ENCODE assay signal across 15 cellular contexts in the genomic region with DNA sequence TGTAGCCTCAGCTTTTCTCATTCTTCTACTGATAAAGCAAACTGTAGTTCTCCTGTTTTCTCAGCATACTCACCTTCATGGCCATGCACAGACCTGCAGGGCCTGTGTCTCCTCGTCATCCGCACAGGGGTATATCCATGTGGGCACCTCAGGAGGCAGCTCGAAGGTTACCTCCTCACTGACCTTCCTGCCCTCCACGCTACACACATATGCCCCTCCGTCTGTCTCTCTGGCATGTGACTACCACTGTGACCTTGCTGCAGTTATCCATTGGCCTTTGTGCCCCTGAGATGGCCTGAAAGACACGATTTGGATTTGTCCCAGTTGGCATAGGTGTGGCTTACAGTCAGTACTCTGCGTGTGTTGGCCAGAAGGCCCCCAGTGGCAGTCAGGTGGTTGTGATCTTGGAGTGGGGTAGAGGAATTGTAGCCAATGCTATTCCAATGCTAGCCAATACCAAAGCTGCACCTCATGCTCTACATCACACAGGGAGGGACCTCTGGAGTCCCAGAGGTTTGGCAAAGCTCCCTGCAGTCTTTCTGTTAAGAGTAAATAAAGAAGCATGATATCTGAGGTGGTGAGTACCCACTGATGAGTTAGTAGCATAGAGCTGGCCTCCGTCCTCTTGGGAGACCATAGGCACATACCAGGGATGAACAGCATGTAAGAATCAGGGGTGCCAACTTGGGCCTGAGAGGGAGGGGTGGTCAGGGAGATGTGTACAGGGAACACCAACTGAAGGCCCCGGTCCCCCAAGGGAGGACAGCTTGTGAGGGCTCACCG.
DNase-seq lines count a peak whose midpoint lies in the region; ATAC-seq lines count a peak whose summit lies in the region.
"Had no signal": no experiment of that assay in that cellular context is flagged by ENCODE, and none has a peak within 500 bp of the region (broad histone marks: within the 10 kb centered on the region; RNA-seq: fewer than 3 reads in every experiment).

No MANE protein-coding gene starts in this region.

- intact Hi-C loops in activated CD4-positive, alpha-beta T cell treated with anti-CD3 and anti-CD28 coated beads, Interleukin-2, amount 10 ng/mL, durations not matched to agents 24 days and 14 days (cut with micrococcal nuclease): no loop called here
- intact Hi-C loops in posterior vena cava (cut with DNase I): no loop called here

- DNase-seq in activated CD4-positive, alpha-beta T cell treated with anti-CD3 and anti-CD28 coated beads, Interleukin-2, amount 10 ng/mL, durations not matched to agents 7 days and 5 days: peak; percentile 2
- no peak for DNase-seq in activated CD4-positive, alpha-beta T cell treated with anti-CD3 and anti-CD28 coated beads, Interleukin-2, amount 10 ng/mL, durations not matched to agents 24 days and 14 days
- DNase-seq in NCI-H2029 (lab: John Stamatoyannopoulos, UW) (peak; percentile 36), ecto neural progenitor cell (ENCODE audit: low spot score) (peak; percentile 30), posterior vena cava (ENCODE audit: low spot score) (peak; percentile 71), NCI-H1694 (lab: John Stamatoyannopoulos, UW) (no peak)
- no peak for DNase-seq in stimulated activated effector memory CD8-positive, alpha-beta T cell treated with anti-CD3 and anti-CD28 coated beads, Interleukin-12 subunit alpha, Interleukin-12 subunit beta, amount 100 ng/mL, for 72 hours (ENCODE audit: low spot score in 2 of 2)
- DNase-seq: amygdala; NCI-H1417 treated with DMSO at 0.1 percent for 48 hours; occipital lobe; small intestine; stimulated activated naive CD4-positive, alpha-beta T cell had no signal

- H3K36me3 Mint-ChIP-seq in activated CD4-positive, alpha-beta T cell treated with anti-CD3 and anti-CD28 coated beads, Interleukin-2, amount 10 ng/mL, durations not matched to agents 7 days and 5 days (ENCODE audit: low read depth): peaks cover 4% of the 10 kb centered on the region
- H3K36me3 Mint-ChIP-seq in activated CD4-positive, alpha-beta T cell treated with anti-CD3 and anti-CD28 coated beads, Interleukin-2, amount 10 ng/mL, durations not matched to agents 24 days and 14 days (ENCODE audit: low read depth): peaks cover 2% of the 10 kb centered on the region
- no peaks in the 10 kb centered on the region for H3K36me3 Mint-ChIP-seq in stimulated activated effector memory CD8-positive, alpha-beta T cell treated with anti-CD3 and anti-CD28 coated beads, Interleukin-12 subunit alpha, Interleukin-12 subunit beta, amount 100 ng/mL, for 72 hours

- POLR2A ChIA-PET in activated CD4-positive, alpha-beta T cell treated with anti-CD3 and anti-CD28 coated beads, Interleukin-2, amount 10 ng/mL, durations not matched to agents 7 days and 5 days (lab: Charles Lee): interaction anchor here (0.6 kb wide), 1 partner anchor 607 kb away, joined by 3 read pairs; no protein-coding TSS in a partner anchor

- H3K4me1 Mint-ChIP-seq in activated CD4-positive, alpha-beta T cell treated with anti-CD3 and anti-CD28 coated beads, Interleukin-2, amount 10 ng/mL, durations not matched to agents 7 days and 5 days: peaks cover 30% of the 10 kb centered on the region
- peaks cover 18% of the 10 kb centered on the region for H3K4me1 Mint-ChIP-seq in activated CD4-positive, alpha-beta T cell treated with anti-CD3 and anti-CD28 coated beads, Interleukin-2, amount 10 ng/mL, durations not matched to agents 24 days and 14 days
- peaks cover 13% of the 10 kb centered on the region for H3K4me1 Mint-ChIP-seq in stimulated activated effector memory CD8-positive, alpha-beta T cell treated with anti-CD3 and anti-CD28 coated beads, Interleukin-12 subunit alpha, Interleukin-12 subunit beta, amount 100 ng/mL, for 72 hours

- H3K27ac Mint-ChIP-seq in activated CD4-positive, alpha-beta T cell treated with anti-CD3 and anti-CD28 coated beads, Interleukin-2, amount 10 ng/mL, durations not matched to agents 7 days and 5 days: peak overlapping the region; percentile 71
- no peak overlapping the region for H3K27ac Mint-ChIP-seq in activated CD4-positive, alpha-beta T cell treated with anti-CD3 and anti-CD28 coated beads, Interleukin-2, amount 10 ng/mL, durations not matched to agents 24 days and 14 days
- no peak overlapping the region for H3K27ac Mint-ChIP-seq in stimulated activated effector memory CD8-positive, alpha-beta T cell treated with anti-CD3 and anti-CD28 coated beads, Interleukin-12 subunit alpha, Interleukin-12 subunit beta, amount 100 ng/mL, for 72 hours

- no peaks in the 10 kb centered on the region for H3K27me3 Mint-ChIP-seq in activated CD4-positive, alpha-beta T cell treated with anti-CD3 and anti-CD28 coated beads, Interleukin-2, amount 10 ng/mL, durations not matched to agents 7 days and 5 days
- no peaks in the 10 kb centered on the region for H3K27me3 Mint-ChIP-seq in activated CD4-positive, alpha-beta T cell treated with anti-CD3 and anti-CD28 coated beads, Interleukin-2, amount 10 ng/mL, durations not matched to agents 24 days and 14 days

- no peak overlapping the region for H3K4me3 Mint-ChIP-seq in activated CD4-positive, alpha-beta T cell treated with anti-CD3 and anti-CD28 coated beads, Interleukin-2, amount 10 ng/mL, durations not matched to agents 7 days and 5 days
- no peak overlapping the region for H3K4me3 Mint-ChIP-seq in activated CD4-positive, alpha-beta T cell treated with anti-CD3 and anti-CD28 coated beads, Interleukin-2, amount 10 ng/mL, durations not matched to agents 24 days and 14 days
- H3K4me3 Mint-ChIP-seq in stimulated activated effector memory CD8-positive, alpha-beta T cell treated with anti-CD3 and anti-CD28 coated beads, Interleukin-12 subunit alpha, Interleukin-12 subunit beta, amount 100 ng/mL, for 72 hours: no peak overlapping the region

- peaks cover 8% of the 10 kb centered on the region for H3K9me3 Mint-ChIP-seq in activated CD4-positive, alpha-beta T cell treated with anti-CD3 and anti-CD28 coated beads, Interleukin-2, amount 10 ng/mL, durations not matched to agents 7 days and 5 days
- no peaks in the 10 kb centered on the region for H3K9me3 Mint-ChIP-seq in activated CD4-positive, alpha-beta T cell treated with anti-CD3 and anti-CD28 coated beads, Interleukin-2, amount 10 ng/mL, durations not matched to agents 24 days and 14 days
- H3K9me3 Mint-ChIP-seq in stimulated activated effector memory CD8-positive, alpha-beta T cell treated with anti-CD3 and anti-CD28 coated beads, Interleukin-12 subunit alpha, Interleukin-12 subunit beta, amount 100 ng/mL, for 72 hours: no peaks in the 10 kb centered on the region

- CTCF ChIA-PET in activated CD4-positive, alpha-beta T cell treated with anti-CD3 and anti-CD28 coated beads, Interleukin-2, amount 10 ng/mL, durations not matched to agents 7 days and 5 days (lab: Charles Lee): interaction anchor here (0.8 to 1.1 kb wide), 3 partner anchors 10 to 37 kb away, joined by 3 read pairs; no protein-coding TSS in a partner anchor

- ATAC-seq in stimulated activated effector memory CD8-positive, alpha-beta T cell treated with anti-CD3 and anti-CD28 coated beads, Interleukin-12 subunit alpha, Interleukin-12 subunit beta, amount 100 ng/mL, for 72 hours: no peak
- ATAC-seq in GM21367 (IDR thresholded peaks at IDR 0.05; ENCODE audit: unreplicated experiment): no peak
- ATAC-seq: A549, GM12878 had no signal

Comparison
In these comparisons a context has a peak if more than half of its experiments do, and no peak if none do; other contexts are left out.
1. DNase-seq: peak in activated CD4-positive, alpha-beta T cell treated with anti-CD3 and anti-CD28 coated beads, Interleukin-2, amount 10 ng/mL, durations not matched to agents 7 days and 5 days (single experiment), NCI-H2029 (single experiment), ecto neural progenitor cell (single experiment) and posterior vena cava (single experiment); none in activated CD4-positive, alpha-beta T cell treated with anti-CD3 and anti-CD28 coated beads, Interleukin-2, amount 10 ng/mL, durations not matched to agents 24 days and 14 days (single experiment), stimulated activated effector memory CD8-positive, alpha-beta T cell treated with anti-CD3 and anti-CD28 coated beads, Interleukin-12 subunit alpha, Interleukin-12 subunit beta, amount 100 ng/mL, for 72 hours (0 of 2) and NCI-H1694 (single experiment).